ENCODE assay signal across 1 cellular context in the genomic region with DNA sequence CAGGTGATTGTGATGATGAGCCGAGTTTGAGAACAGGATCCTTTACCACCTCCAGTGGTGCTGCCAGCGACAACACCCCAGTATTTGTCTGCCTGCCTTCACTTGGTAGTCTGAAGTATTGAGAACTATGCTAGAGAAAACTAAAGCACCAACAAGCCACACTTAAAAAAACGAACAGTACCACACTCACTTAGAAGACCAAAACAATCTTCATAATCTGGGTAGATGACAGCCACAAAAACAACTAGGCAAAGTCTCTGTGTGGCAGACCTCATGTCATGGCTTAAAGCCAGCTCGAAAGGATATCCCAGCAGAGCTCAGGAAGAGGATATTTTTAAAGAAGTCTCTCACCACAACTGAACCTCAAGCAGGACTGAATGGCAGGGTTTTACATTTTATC.
TF ChIP-seq lines count a peak whose summit lies in the region.

No MANE protein-coding gene starts in this region.

TF ChIP-seq in WTC11, 78 proteins besides CTCF, POLR2A, EP300 and RAD21 (continued from another document):
- TF ChIP-seq, protein P1, sequence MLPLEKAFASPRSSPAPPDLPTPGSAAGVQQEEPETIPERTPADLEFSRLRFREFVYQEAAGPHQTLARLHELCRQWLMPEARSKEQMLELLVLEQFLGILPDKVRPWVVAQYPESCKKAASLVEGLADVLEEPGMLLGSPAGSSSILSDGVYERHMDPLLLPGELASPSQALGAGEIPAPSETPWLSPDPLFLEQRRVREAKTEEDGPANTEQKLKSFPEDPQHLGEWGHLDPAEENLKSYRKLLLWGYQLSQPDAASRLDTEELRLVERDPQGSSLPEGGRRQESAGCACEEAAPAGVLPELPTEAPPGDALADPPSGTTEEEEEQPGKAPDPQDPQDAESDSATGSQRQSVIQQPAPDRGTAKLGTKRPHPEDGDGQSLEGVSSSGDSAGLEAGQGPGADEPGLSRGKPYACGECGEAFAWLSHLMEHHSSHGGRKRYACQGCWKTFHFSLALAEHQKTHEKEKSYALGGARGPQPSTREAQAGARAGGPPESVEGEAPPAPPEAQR (CRISPR knock-in tag; IDR thresholded peaks at IDR 0.05) = no peak
- TF ChIP-seq ZNF232 (CRISPR knock-in tag; IDR thresholded peaks at IDR 0.05) = no peak
- TF ChIP-seq, protein P2, sequence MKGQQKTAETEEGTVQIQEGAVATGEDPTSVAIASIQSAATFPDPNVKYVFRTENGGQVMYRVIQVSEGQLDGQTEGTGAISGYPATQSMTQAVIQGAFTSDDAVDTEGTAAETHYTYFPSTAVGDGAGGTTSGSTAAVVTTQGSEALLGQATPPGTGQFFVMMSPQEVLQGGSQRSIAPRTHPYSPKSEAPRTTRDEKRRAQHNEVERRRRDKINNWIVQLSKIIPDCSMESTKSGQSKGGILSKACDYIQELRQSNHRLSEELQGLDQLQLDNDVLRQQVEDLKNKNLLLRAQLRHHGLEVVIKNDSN (CRISPR knock-in tag; IDR thresholded peaks at IDR 0.05) = no peak
- no peak for TF ChIP-seq FOXP4 (CRISPR knock-in tag; IDR thresholded peaks at IDR 0.05)
- TF ChIP-seq, protein P3, sequence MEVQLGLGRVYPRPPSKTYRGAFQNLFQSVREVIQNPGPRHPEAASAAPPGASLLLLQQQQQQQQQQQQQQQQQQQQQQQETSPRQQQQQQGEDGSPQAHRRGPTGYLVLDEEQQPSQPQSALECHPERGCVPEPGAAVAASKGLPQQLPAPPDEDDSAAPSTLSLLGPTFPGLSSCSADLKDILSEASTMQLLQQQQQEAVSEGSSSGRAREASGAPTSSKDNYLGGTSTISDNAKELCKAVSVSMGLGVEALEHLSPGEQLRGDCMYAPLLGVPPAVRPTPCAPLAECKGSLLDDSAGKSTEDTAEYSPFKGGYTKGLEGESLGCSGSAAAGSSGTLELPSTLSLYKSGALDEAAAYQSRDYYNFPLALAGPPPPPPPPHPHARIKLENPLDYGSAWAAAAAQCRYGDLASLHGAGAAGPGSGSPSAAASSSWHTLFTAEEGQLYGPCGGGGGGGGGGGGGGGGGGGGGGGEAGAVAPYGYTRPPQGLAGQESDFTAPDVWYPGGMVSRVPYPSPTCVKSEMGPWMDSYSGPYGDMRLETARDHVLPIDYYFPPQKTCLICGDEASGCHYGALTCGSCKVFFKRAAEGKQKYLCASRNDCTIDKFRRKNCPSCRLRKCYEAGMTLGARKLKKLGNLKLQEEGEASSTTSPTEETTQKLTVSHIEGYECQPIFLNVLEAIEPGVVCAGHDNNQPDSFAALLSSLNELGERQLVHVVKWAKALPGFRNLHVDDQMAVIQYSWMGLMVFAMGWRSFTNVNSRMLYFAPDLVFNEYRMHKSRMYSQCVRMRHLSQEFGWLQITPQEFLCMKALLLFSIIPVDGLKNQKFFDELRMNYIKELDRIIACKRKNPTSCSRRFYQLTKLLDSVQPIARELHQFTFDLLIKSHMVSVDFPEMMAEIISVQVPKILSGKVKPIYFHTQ (CRISPR knock-in tag; IDR thresholded peaks at IDR 0.05) = no peak
- no peak for TF ChIP-seq JAZF1 (CRISPR knock-in tag; IDR thresholded peaks at IDR 0.05)
- TF ChIP-seq SP1 (CRISPR knock-in tag; conservative IDR thresholded peaks at IDR 0.05) = no peak
- no peak for TF ChIP-seq SMAD4 (CRISPR knock-in tag; IDR thresholded peaks at IDR 0.05)
- no peak for TF ChIP-seq ZBTB21 (CRISPR knock-in tag; IDR thresholded peaks at IDR 0.05; ENCODE audit: borderline replicate concordance)
- no peak for TF ChIP-seq PRRX2 (CRISPR knock-in tag; IDR thresholded peaks at IDR 0.05)
- no peak for TF ChIP-seq ATF1 (CRISPR knock-in tag; IDR thresholded peaks at IDR 0.05)
- TF ChIP-seq TP53 (CRISPR knock-in tag; IDR thresholded peaks at IDR 0.05) = no peak
- no peak for TF ChIP-seq CBFB (CRISPR knock-in tag; IDR thresholded peaks at IDR 0.05; ENCODE audit: low read depth)
- TF ChIP-seq HMGA2 (CRISPR knock-in tag; IDR thresholded peaks at IDR 0.05) = no peak
